ENCODE assay signal across 12 cellular contexts in the genomic region with DNA sequence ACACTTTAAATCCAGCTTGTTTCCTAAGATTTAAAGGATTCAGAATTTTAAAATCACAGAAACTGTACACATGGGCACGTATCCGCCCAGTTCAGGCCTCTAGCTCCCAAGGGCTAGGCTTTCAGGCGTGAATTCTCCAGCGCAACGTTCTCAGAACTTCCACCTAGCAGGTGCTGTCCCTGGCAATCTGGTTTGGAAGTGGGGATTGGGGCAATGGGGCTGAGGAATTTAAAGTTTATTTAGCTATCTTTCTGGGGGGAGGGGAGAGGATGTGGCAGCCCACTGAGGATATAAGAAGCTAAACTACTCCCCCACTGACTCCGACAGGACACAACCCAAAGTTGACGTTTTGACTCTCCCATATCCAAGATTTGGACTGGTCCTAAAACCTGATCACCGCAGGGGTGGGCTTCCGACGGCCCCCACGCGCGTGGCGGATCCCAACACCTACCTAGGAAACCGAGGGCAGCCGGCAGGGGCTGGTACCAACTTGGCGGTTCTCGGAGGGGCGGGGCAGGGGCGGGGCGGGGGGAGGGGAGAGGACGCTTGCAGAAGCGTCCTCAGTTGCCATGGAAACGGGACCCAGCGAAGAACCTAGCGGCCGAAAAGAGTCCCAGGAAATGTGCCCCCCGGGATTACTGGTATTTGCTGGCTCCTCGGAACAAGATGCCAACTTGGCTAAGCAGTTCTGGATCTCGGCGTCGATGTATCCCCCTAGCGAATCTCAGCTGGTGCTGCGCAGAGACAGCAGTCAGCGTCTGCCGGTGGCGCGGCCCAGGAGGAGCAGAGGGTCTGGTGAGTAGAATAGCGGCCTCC. TPM values are rescaled to one million over a fixed set of nuclear protein-coding genes. Genes with fewer than 3 reads are reported as not detected.
DNase-seq lines count a peak whose midpoint lies in the region; ATAC-seq, FAIRE-seq and TF ChIP-seq lines count a peak whose summit lies in the region.
"Had no signal": no experiment of that assay in that cellular context is flagged by ENCODE, and none has a peak within 500 bp of the region (broad histone marks: within the 10 kb centered on the region; RNA-seq: fewer than 3 reads in every experiment).

A gene (plus strand): TSS at position 563 of the 816 bp plus-strand sequence. CDS start 7 bp downstream, at position 570.

- H2AFZ ChIP-seq in ACC112 (ENCODE audit: low read length, unreplicated experiment): peak within 1 kb of the TSS; percentile 68
- H2AFZ ChIP-seq in astrocyte (ENCODE audit: low read depth, low read length): peak within 1 kb of the TSS; percentile 63

- H3K79me2 ChIP-seq in ACC112 (ENCODE audit: control insufficient read depth, insufficient read depth, low read length, unreplicated experiment): no peaks in the 10 kb centered on the region
- no peaks in the 10 kb centered on the region for H3K79me2 ChIP-seq in astrocyte (ENCODE audit: insufficient read depth, low read length)

- H3K36me3 ChIP-seq in ACC112 (ENCODE audit: insufficient read depth, low read length): no peaks in the 10 kb centered on the region
- no peaks in the 10 kb centered on the region for H3K36me3 ChIP-seq in HUES64 (ENCODE audit: insufficient read depth, low read length)
- no peaks in the 10 kb centered on the region for H3K36me3 ChIP-seq in astrocyte (ENCODE audit: insufficient read depth, low read length)

- peaks cover 11% of the 10 kb centered on the region for H3K4me1 Mint-ChIP-seq in astrocyte (ENCODE audit: low read depth, unreplicated experiment)

- H3K27ac Mint-ChIP-seq in astrocyte (ENCODE audit: unreplicated experiment): no peak within 1 kb of the TSS

- FAIRE-seq in astrocyte (lab: Jason Lieb, UNC): no peak

- peak; percentile 18 for TF ChIP-seq CTCF in astrocyte (IDR thresholded peaks at IDR 0.05; ENCODE audit: insufficient read depth, low read depth, low read length)

- 10% methylated on average over 38 of the region's 39 CpGs for whole genome bisulfite sequencing in HUES64

- H3K9ac ChIP-seq in HUES64 (ENCODE audit: low read depth, low read length): no peak within 1 kb of the TSS
- no peak within 1 kb of the TSS for H3K9ac ChIP-seq in astrocyte (ENCODE audit: low read length)

- peak within 1 kb of the TSS; percentile 86 for H3K4me2 ChIP-seq in astrocyte (ENCODE audit: low read length)

- H3K27me3 ChIP-seq in ACC112 (ENCODE audit: insufficient read depth, low read length): no peaks in the 10 kb centered on the region
- H3K27me3 ChIP-seq in HUES64 (ENCODE audit: insufficient read depth, low read length): peaks cover 47% of the 10 kb centered on the region
- no peaks in the 10 kb centered on the region for H3K27me3 ChIP-seq in astrocyte (ENCODE audit: insufficient read depth, low read length)

- H3K9me3 Mint-ChIP-seq in astrocyte (ENCODE audit: unreplicated experiment): peaks cover 1% of the 10 kb centered on the region

- no peaks in the 10 kb centered on the region for H4K20me1 ChIP-seq in astrocyte (ENCODE audit: insufficient read depth, low read length)

- H3K36me3 Mint-ChIP-seq in astrocyte (ENCODE audit: low read depth, unreplicated experiment): no peaks in the 10 kb centered on the region

- DNase-seq in astrocyte (ENCODE audit: low read depth) (no peak), islet precursor cell (peak; percentile 81), GOT3 (lab: John Stamatoyannopoulos, UW) (no peak), KBM-7 (no peak)
- DNase-seq: NCI-H1048 had no signal

- peaks cover 8% of the 10 kb centered on the region for H3K27me3 Mint-ChIP-seq in astrocyte (ENCODE audit: low read depth, unreplicated experiment)

- no peaks in the 10 kb centered on the region for H3K9me3 ChIP-seq in HUES64 (ENCODE audit: insufficient read depth, low read depth, low read length)
- H3K9me3 ChIP-seq in astrocyte (ENCODE audit: insufficient read depth, low read depth, low read length): no peaks in the 10 kb centered on the region

- ATAC-seq in GM21515 (IDR thresholded peaks at IDR 0.05; ENCODE audit: unreplicated experiment): no peak
- ATAC-seq in GM19463 (IDR thresholded peaks at IDR 0.05; ENCODE audit: unreplicated experiment): no peak

- H3K4me3 ChIP-seq in ACC112 (ENCODE audit: low read depth, low read length) (no peak within 1 kb of the TSS), HUES64 (ENCODE audit: low read length) (peak within 1 kb of the TSS; percentile 54), astrocyte (ENCODE audit: insufficient read depth, low read depth, low read length) (peak within 1 kb of the TSS; percentile 54)

- H3K27ac ChIP-seq in ACC112 (ENCODE audit: low read depth, low read length): no peak within 1 kb of the TSS
- no peak within 1 kb of the TSS for H3K27ac ChIP-seq in HUES64 (ENCODE audit: low read depth, low read length)
- H3K27ac ChIP-seq in astrocyte (ENCODE audit: low read depth, low read length): no peak within 1 kb of the TSS

- peak within 1 kb of the TSS; percentile 73 for H3K4me3 Mint-ChIP-seq in astrocyte (ENCODE audit: unreplicated experiment)

- H3K4me1 ChIP-seq in ACC112 (ENCODE audit: control insufficient read depth, insufficient read depth, low read length, unreplicated experiment) (peaks cover 5% of the 10 kb centered on the region), HUES64 (ENCODE audit: insufficient read depth, low read length) (peaks cover 12% of the 10 kb centered on the region), astrocyte (ENCODE audit: insufficient read depth, low read length) (peaks cover 3% of the 10 kb centered on the region)

- in situ Hi-C loops in KBM-7 (cut with MboI; ENCODE audit: low pct_unique_long_range_greater_than_20kb, low sequenced_read_pairs): no loop called here

RNA-seq across cellular contexts. Expression of the gene that starts here (rescaled TPM):
- not detected for polyA plus RNA-seq in HUES64 (2013, experiment 1 of 2)
- polyA plus RNA-seq in HUES64 (2013, experiment 2 of 2): not detected
- 0.43 TPM in 2 replicates for total RNA-seq in astrocyte
- total RNA-seq: Daoy, H4, liver had no signal
- polyA plus RNA-seq: liver had no signal
